Comparison of ENCODE assay signal across 15 cellular contexts in the genomic region with DNA sequence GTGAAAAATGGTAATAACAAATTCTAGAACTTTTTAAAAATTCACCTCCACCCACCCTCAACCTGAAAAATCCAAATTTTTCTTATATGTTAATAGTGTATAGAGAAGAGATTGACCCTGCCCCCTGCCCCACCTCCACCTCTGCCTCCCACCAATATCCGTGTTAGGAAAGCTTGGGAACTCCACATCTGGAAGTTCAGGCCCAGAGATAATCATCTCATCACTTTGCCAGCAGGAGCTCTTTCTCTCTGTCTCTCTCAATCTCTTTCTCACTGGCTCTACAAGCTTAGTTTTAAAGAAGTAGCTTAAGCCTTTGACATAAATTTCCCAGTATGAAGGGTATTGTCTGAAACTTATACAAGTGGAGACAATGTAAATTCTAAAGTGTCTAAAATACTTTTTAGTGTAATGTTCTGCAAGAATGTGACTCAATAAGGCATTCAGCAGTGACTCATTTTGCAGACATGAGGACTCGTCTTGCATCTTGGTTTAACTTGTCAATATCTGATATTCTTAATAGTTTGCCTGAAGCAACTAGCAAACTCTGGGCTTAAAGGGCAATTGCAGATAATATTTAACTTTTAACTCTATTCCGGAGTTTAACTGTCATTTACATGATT.
DNase-seq lines count a peak whose midpoint lies in the region; TF ChIP-seq lines count a peak whose summit lies in the region.
"Had no signal": no experiment of that assay in that cellular context is flagged by ENCODE, and none has a peak within 500 bp of the region (broad histone marks: within the 10 kb centered on the region; RNA-seq: fewer than 3 reads in every experiment).

No MANE protein-coding gene starts in this region.

- H3K4me2 ChIP-seq in skeletal muscle satellite cell (ENCODE audit: low read length): peak overlapping the region; percentile 17

- DNase-seq in HFFc6: no peak
- DNase-seq in astrocyte of the hippocampus (ENCODE audit: low read depth, low spot score): peak; percentile 51
- peak; percentile 12 for DNase-seq in foreskin melanocyte
- no peak for DNase-seq in transverse colon
- DNase-seq in CD14-positive monocyte (ENCODE audit: low spot score): no peak
- no peak for DNase-seq in cerebellar nuclear complex (lab: John Stamatoyannopoulos, UW)
- DNase-seq: activated CD4-positive, alpha-beta T cell treated with anti-CD3 and anti-CD28 coated beads, Interleukin-2, amount 10 ng/mL, durations not matched to agents 7 days and 5 days; erythroblast; left cardiac atrium; stimulated activated CD4-positive, alpha-beta T cell treated with anti-CD3 and anti-CD28 coated beads, Interleukin-12 subunit alpha, Interleukin-12 subunit beta, amount 100 ng/mL, for 4 hours; T-helper 17 cell; testis had no signal

- H3K4me3 ChIP-seq in skeletal muscle satellite cell (ENCODE audit: low read length): peak overlapping the region; percentile 21
- H3K4me3 ChIP-seq in transverse colon: no peak overlapping the region
- H3K4me3 ChIP-seq: testis had no signal

- H3K9me3 Mint-ChIP-seq in HFFc6 (peaks cover 5% of the 10 kb centered on the region; the same call in 1 of the 2 replicates), CD14-positive monocyte (peaks cover 0 to 3% (median 2%) of the 10 kb centered on the region in 7 donors)
- H3K9me3 Mint-ChIP-seq: activated CD4-positive, alpha-beta T cell treated with anti-CD3 and anti-CD28 coated beads, Interleukin-2, amount 10 ng/mL, durations not matched to agents 7 days and 5 days; brain had no signal

- peaks cover 20% of the 10 kb centered on the region for H3K4me1 Mint-ChIP-seq in HFFc6 (ENCODE audit: low read depth)
- no peaks in the 10 kb centered on the region for H3K4me1 Mint-ChIP-seq in CD14-positive monocyte
- H3K4me1 Mint-ChIP-seq: activated CD4-positive, alpha-beta T cell treated with anti-CD3 and anti-CD28 coated beads, Interleukin-2, amount 10 ng/mL, durations not matched to agents 7 days and 5 days; T-helper 17 cell had no signal

- no peak for TF ChIP-seq CTCF in HFFc6 (IDR thresholded peaks at IDR 0.05)
- TF ChIP-seq CTCF in transverse colon (IDR thresholded peaks at IDR 0.05): no peak
- TF ChIP-seq CTCF in CD14-positive monocyte (IDR thresholded peaks at IDR 0.05): no peak

- H3K36me3 Mint-ChIP-seq in HFFc6 (ENCODE audit: low read depth) (no peaks in the 10 kb centered on the region), CD14-positive monocyte (no peaks in the 10 kb centered on the region)
- H3K36me3 Mint-ChIP-seq: brain had no signal

- 0 out of 2 replicates have a peak overlapping the region, but pooled peaks have one; percentile 24 for H3K27ac Mint-ChIP-seq in HFFc6
- H3K27ac Mint-ChIP-seq in CD14-positive monocyte: no peak overlapping the region
- H3K27ac Mint-ChIP-seq: activated CD4-positive, alpha-beta T cell treated with anti-CD3 and anti-CD28 coated beads, Interleukin-2, amount 10 ng/mL, durations not matched to agents 7 days and 5 days; activated T-helper 1 cell treated with anti-CD3 and anti-CD28 coated beads, Interleukin-12 subunit alpha, Interleukin-12 subunit beta, Interleukin-2, Interleukin-4 antibody, amounts not matched to agents 30 ng/mL and 10 ng/mL and 1 ng/mL, durations not matched to agents 14 hours and 24 hours and 36 hours; brain; T-helper 17 cell had no signal

- H3K9me3 ChIP-seq in skeletal muscle satellite cell (replicated peaks; ENCODE audit: low read length) (no peaks in the 10 kb centered on the region), transverse colon (no peaks in the 10 kb centered on the region)
- H3K9me3 ChIP-seq: testis had no signal

- TF ChIP-seq EP300 in transverse colon (IDR thresholded peaks at IDR 0.05; ENCODE audit: low read depth): no peak

- WGBS in transverse colon (ENCODE audit: low coverage in 1 of 2), 2 donors: 45 to 47% methylated on average over 3 of the region's 3 CpGs

- H3K27me3 ChIP-seq in skeletal muscle satellite cell (ENCODE audit: control insufficient read depth, insufficient read depth, low read length) (no peaks in the 10 kb centered on the region), transverse colon (no peaks in the 10 kb centered on the region)
- H3K27me3 ChIP-seq: testis had no signal

- intact Hi-C loops in transverse colon (cut with DNase I; ENCODE audit: low total_unique reads) (no loop called here), CD14-positive monocyte (cut with micrococcal nuclease) (no loop called here)

- in situ Hi-C loops in transverse colon (cut with MboI; ENCODE audit: low pct_ligation_motif_present in 1 of 4, low pct_unique_long_range_greater_than_20kb in 1 of 4, low sequenced_read_pairs in 3 of 4): loop anchor here in 1 of 4 donors (25.0 kb wide), 1 partner anchor 95 kb away; no protein-coding TSS in a partner anchor

- no peaks in the 10 kb centered on the region for H3K36me3 ChIP-seq in skeletal muscle satellite cell (ENCODE audit: insufficient read depth, low read length)
- no peaks in the 10 kb centered on the region for H3K36me3 ChIP-seq in transverse colon

- no peaks in the 10 kb centered on the region for H3K27me3 Mint-ChIP-seq in HFFc6 (ENCODE audit: insufficient read depth)
- H3K27me3 Mint-ChIP-seq in CD14-positive monocyte (ENCODE audit: low read depth in 3 of 3): no peaks in the 10 kb centered on the region
- H3K27me3 Mint-ChIP-seq: activated CD4-positive, alpha-beta T cell treated with anti-CD3 and anti-CD28 coated beads, Interleukin-2, amount 10 ng/mL, durations not matched to agents 7 days and 5 days; brain; T-helper 17 cell had no signal

- no peak overlapping the region for H3K9ac ChIP-seq in skeletal muscle satellite cell (ENCODE audit: low read depth, low read length)

- H3K4me1 ChIP-seq in skeletal muscle satellite cell (ENCODE audit: control insufficient read depth, insufficient read depth, low read length) (peaks cover 28% of the 10 kb centered on the region), transverse colon (no peaks in the 10 kb centered on the region)
- H3K4me1 ChIP-seq: testis had no signal

- H3K27ac ChIP-seq in transverse colon: no peak overlapping the region
- H3K27ac ChIP-seq: testis had no signal

- peak overlapping the region; percentile 53; the same call in 1 of the 2 replicates for H3K4me3 Mint-ChIP-seq in HFFc6
- no peak overlapping the region for H3K4me3 Mint-ChIP-seq in CD14-positive monocyte
- H3K4me3 Mint-ChIP-seq: activated CD4-positive, alpha-beta T cell treated with anti-CD3 and anti-CD28 coated beads, Interleukin-2, amount 10 ng/mL, durations not matched to agents 7 days and 5 days; activated T-helper 1 cell treated with anti-CD3 and anti-CD28 coated beads, Interleukin-12 subunit alpha, Interleukin-12 subunit beta, Interleukin-2, Interleukin-4 antibody, amounts not matched to agents 30 ng/mL and 10 ng/mL and 1 ng/mL, durations not matched to agents 14 hours and 24 hours and 36 hours; brain; T-helper 17 cell had no signal

- no peak for TF ChIP-seq POLR2A in transverse colon (IDR thresholded peaks at IDR 0.05)

Comparison
In these comparisons a context has a peak if more than half of its experiments do, and no peak if none do; other contexts are left out.
1. DNase-seq: peak in astrocyte of the hippocampus (single experiment) and foreskin melanocyte (single experiment); none in HFFc6 (single experiment), transverse colon (single experiment), CD14-positive monocyte (single experiment) and cerebellar nuclear complex (0 of 2).